Comparison of ENCODE assay signal across 8 cellular contexts in genomic region chr11:128497057-128497957, GRCh38.
DNase-seq lines count a peak whose midpoint lies in the region; ATAC-seq lines count a peak whose summit lies in the region.

No MANE protein-coding gene starts in this region.

- no peak overlapping the region for H3K23ac ChIP-seq in trophoblast cell (ENCODE audit: low read length)

- H2AK5ac ChIP-seq in trophoblast cell (ENCODE audit: low read length): no peak overlapping the region

- H3K9ac ChIP-seq in trophoblast cell (ENCODE audit: low read length): no peak overlapping the region

- peaks cover 9% of the 10 kb centered on the region for H3K79me2 ChIP-seq in trophoblast cell (ENCODE audit: control insufficient read depth, insufficient read depth, low read length, poor library complexity)

- H4K8ac ChIP-seq in trophoblast cell (ENCODE audit: low read depth, low read length): no peak overlapping the region

- no peak overlapping the region for H3K14ac ChIP-seq in trophoblast cell (ENCODE audit: low read length)

- no peak overlapping the region for H4K12ac ChIP-seq in trophoblast cell (ENCODE audit: low read depth, low read length)

- no peak overlapping the region for H4K91ac ChIP-seq in trophoblast cell (ENCODE audit: low read depth, low read length)

- H2BK5ac ChIP-seq in trophoblast cell (ENCODE audit: low read depth, low read length, poor library complexity): no peak overlapping the region

- peak overlapping the region; percentile 81 for H3K27ac Mint-ChIP-seq in activated CD8-positive, alpha-beta T cell treated with anti-CD3 and anti-CD28 coated beads, Interleukin-2, amount 10 ng/mL, durations not matched to agents 7 days and 5 days

- intact Hi-C loops in left cardiac atrium (cut with DNase I): no loop called here

- POLR2A ChIA-PET in activated CD8-positive, alpha-beta T cell treated with anti-CD3 and anti-CD28 coated beads, Interleukin-2, amount 10 ng/mL, durations not matched to agents 7 days and 5 days (lab: Charles Lee): interaction anchor here (0.6 to 23.0 kb wide), 15 partner anchors 8 to 208 kb away, joined by 3 to 652 read pairs (median 4); no protein-coding TSS in a partner anchor

- no peak overlapping the region for H3K18ac ChIP-seq in trophoblast cell (ENCODE audit: low read length)

- no peak overlapping the region for H2BK12ac ChIP-seq in trophoblast cell (ENCODE audit: low read length)

- H3K27me3 ChIP-seq in trophoblast cell (ENCODE audit: insufficient read depth, low read length): no peaks in the 10 kb centered on the region

- H3K36me3 ChIP-seq in trophoblast cell (ENCODE audit: control insufficient read depth in 1 of 2, insufficient read depth in 2 of 2, low read length in 2 of 2): peaks cover 10 to 17% of the 10 kb centered on the region in 2 experiments

- peaks cover 19 to 24% of the 10 kb centered on the region in 2 experiments for H3K4me1 ChIP-seq in trophoblast cell (ENCODE audit: control insufficient read depth in 1 of 2, insufficient read depth in 2 of 2, low read length in 2 of 2)

- H3K36me3 Mint-ChIP-seq in activated CD8-positive, alpha-beta T cell treated with anti-CD3 and anti-CD28 coated beads, Interleukin-2, amount 10 ng/mL, durations not matched to agents 7 days and 5 days (ENCODE audit: low read depth): peaks cover 92% of the 10 kb centered on the region

- no peak overlapping the region for H3K4me2 ChIP-seq in trophoblast cell (ENCODE audit: low read length)

- no CpG with 5 or more reads among the region's 10 CpGs for WGBS in trophoblast cell (ENCODE audit: extremely low coverage, insufficient coverage, insufficient read length)

- H2BK120ac ChIP-seq in trophoblast cell (ENCODE audit: insufficient read depth, low read length, poor library complexity): no peak overlapping the region

- no peak overlapping the region for H3K4ac ChIP-seq in trophoblast cell (ENCODE audit: low read depth, low read length)

- H3K79me1 ChIP-seq in trophoblast cell (ENCODE audit: low read length): peaks cover 3% of the 10 kb centered on the region

- H3K9me3 ChIP-seq in trophoblast cell (ENCODE audit: insufficient read depth, low read depth, low read length): no peaks in the 10 kb centered on the region

- no peak overlapping the region for H3K27ac ChIP-seq in trophoblast cell (ENCODE audit: low read depth, low read length)

- no peaks in the 10 kb centered on the region for H3K9me3 Mint-ChIP-seq in activated CD8-positive, alpha-beta T cell treated with anti-CD3 and anti-CD28 coated beads, Interleukin-2, amount 10 ng/mL, durations not matched to agents 7 days and 5 days (ENCODE audit: insufficient read depth)

- ATAC-seq in GM21390 (IDR thresholded peaks at IDR 0.05; ENCODE audit: unreplicated experiment): peak; percentile 66
- no peak for ATAC-seq in activated CD8-positive, alpha-beta T cell treated with anti-CD3 and anti-CD28 coated beads, Interleukin-2, amount 10 ng/mL, durations not matched to agents 7 days and 5 days
- peak; percentile 69 to 80 for ATAC-seq in left cardiac atrium
- peak; percentile 31 for ATAC-seq in stimulated activated naive CD8-positive, alpha-beta T cell treated with anti-CD3 and anti-CD28 coated beads, Interleukin-15, Interleukin-2, amounts not matched to agents 100 U/mL and 50 U/mL, for 24 hours

- CTCF ChIA-PET in activated CD8-positive, alpha-beta T cell treated with anti-CD3 and anti-CD28 coated beads, Interleukin-2, amount 10 ng/mL, durations not matched to agents 7 days and 5 days (lab: Charles Lee): interaction anchor here (0.9 to 14.5 kb wide), 14 partner anchors 9 to 260 kb away, joined by 3 to 212 read pairs (median 4); no protein-coding TSS in a partner anchor

- H3K4me3 Mint-ChIP-seq in activated CD8-positive, alpha-beta T cell treated with anti-CD3 and anti-CD28 coated beads, Interleukin-2, amount 10 ng/mL, durations not matched to agents 7 days and 5 days: peak overlapping the region; percentile 73

- H3K4me1 Mint-ChIP-seq in activated CD8-positive, alpha-beta T cell treated with anti-CD3 and anti-CD28 coated beads, Interleukin-2, amount 10 ng/mL, durations not matched to agents 7 days and 5 days (ENCODE audit: low read depth): peaks cover 95% of the 10 kb centered on the region

- no peak overlapping the region for H2AFZ ChIP-seq in trophoblast cell (ENCODE audit: insufficient read depth, low read length, poor library complexity)

- no peak overlapping the region for H3K4me3 ChIP-seq in trophoblast cell (ENCODE audit: low read depth, low read length)

- no peaks in the 10 kb centered on the region for H3K27me3 Mint-ChIP-seq in activated CD8-positive, alpha-beta T cell treated with anti-CD3 and anti-CD28 coated beads, Interleukin-2, amount 10 ng/mL, durations not matched to agents 7 days and 5 days (ENCODE audit: low read depth)

- DNase-seq in GM04504 (ENCODE audit: low read depth): peak; percentile 99
- DNase-seq in HS-5 (ENCODE audit: low read depth): peak; percentile 97
- no peak for DNase-seq in activated CD8-positive, alpha-beta T cell treated with anti-CD3 and anti-CD28 coated beads, Interleukin-2, amount 10 ng/mL, durations not matched to agents 7 days and 5 days
- no peak for DNase-seq in left cardiac atrium
- no peak for DNase-seq in stimulated activated naive CD8-positive, alpha-beta T cell treated with anti-CD3 and anti-CD28 coated beads, Interleukin-15, Interleukin-2, amounts not matched to agents 100 U/mL and 50 U/mL, for 24 hours
- DNase-seq in trophoblast cell: no peak
- DNase-seq in activated CD4-positive, alpha-beta T cell treated with anti-CD3 and anti-CD28 coated beads for 4 hours: no peak

Comparison
In these comparisons a context has a peak if more than half of its experiments do, and no peak if none do; other contexts are left out.
1. DNase-seq: peak in GM04504 (single experiment) and HS-5 (single experiment); none in activated CD8-positive, alpha-beta T cell treated with anti-CD3 and anti-CD28 coated beads, Interleukin-2, amount 10 ng/mL, durations not matched to agents 7 days and 5 days (single experiment), left cardiac atrium (single experiment), stimulated activated naive CD8-positive, alpha-beta T cell treated with anti-CD3 and anti-CD28 coated beads, Interleukin-15, Interleukin-2, amounts not matched to agents 100 U/mL and 50 U/mL, for 24 hours (single experiment), trophoblast cell (0 of 2) and activated CD4-positive, alpha-beta T cell treated with anti-CD3 and anti-CD28 coated beads for 4 hours (0 of 2).